8 cellular contexts compared by ENCODE assay signal in the genomic region with DNA sequence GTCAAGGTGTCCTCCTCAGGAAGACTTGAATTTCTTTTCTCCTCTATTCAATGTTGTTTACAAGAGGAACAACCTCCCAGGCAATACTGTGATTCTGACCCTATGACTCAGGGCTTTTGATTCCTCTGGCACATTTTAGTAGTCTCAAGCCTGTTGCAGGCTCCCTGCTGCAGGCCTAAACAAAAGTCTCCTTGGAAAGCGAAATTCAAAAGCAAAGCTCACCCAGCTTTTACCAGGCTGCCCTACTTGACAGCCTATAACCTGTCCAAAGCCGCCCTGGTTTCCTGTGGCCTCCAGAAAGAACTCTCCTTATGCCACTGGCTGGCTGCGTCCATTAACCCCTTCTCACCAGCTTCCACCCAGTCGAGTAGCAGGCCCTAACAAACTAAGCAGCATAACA. TPM values are rescaled to one million over a fixed set of nuclear protein-coding genes. Genes with fewer than 3 reads are reported as not detected.
DNase-seq lines count a peak whose midpoint lies in the region; ATAC-seq and TF ChIP-seq lines count a peak whose summit lies in the region.

No MANE protein-coding gene starts in this region.

- no peak overlapping the region for H3K23ac ChIP-seq in H9 (ENCODE audit: insufficient read length, low read depth, low read length)

- H3K23me2 ChIP-seq in H9 (ENCODE audit: insufficient read length, low read depth, low read length, poor library complexity, severe bottlenecking): no peaks in the 10 kb centered on the region

- WGBS in H9 (ENCODE audit: extremely low coverage, insufficient read length, low lambda C conversion rate): no CpG with 5 or more reads among the region's 4 CpGs
- WGBS in spleen, 5 donors: 30 to 43% (median 34%) methylated on average over 4 of the region's 4 CpGs

- H3K14ac ChIP-seq in H9 (ENCODE audit: insufficient read depth, low read length): no peak overlapping the region

- no peak overlapping the region for H3K9ac ChIP-seq in H9 (ENCODE audit: extremely low read depth, insufficient read length, low read length)

- H3K79me1 ChIP-seq in H9 (ENCODE audit: insufficient read depth, low read depth, low read length, poor library complexity, severe bottlenecking): peaks cover under 1% of the 10 kb centered on the region

- peaks cover 33% of the 10 kb centered on the region for H3K4me1 ChIP-seq in H9 (ENCODE audit: insufficient read depth, low read length)
- peaks cover 8 to 51% (median 28%) of the 10 kb centered on the region in 6 donors for H3K4me1 ChIP-seq in spleen

- H3K9me3 Mint-ChIP-seq in H9: no peaks in the 10 kb centered on the region

- no peak overlapping the region for H3K56ac ChIP-seq in H9 (ENCODE audit: insufficient read length, low read depth, low read length)

- peak; percentile 61 for DNase-seq in H9
- peak; percentile 71 for DNase-seq in astrocyte of the cerebellum (ENCODE audit: low read depth)
- peak; percentile 18 to 50 for DNase-seq in hippocampal formation (lab: John Stamatoyannopoulos, UW)
- DNase-seq in spleen: no peak
- DNase-seq in activated naive CD4-positive, alpha-beta T cell treated with Interleukin-2 at 50 U/mL for 16 hours: no peak
- no peak for DNase-seq in stimulated activated CD4-positive, alpha-beta T cell treated with anti-CD3 and anti-CD28 coated beads, Interleukin-15, amount 100 ng/mL, for 24 hours
- no peak for DNase-seq in WERI-Rb-1

- H3K18ac ChIP-seq in H9 (ENCODE audit: insufficient read length, low read depth, low read length): no peak overlapping the region

- H2BK120ac ChIP-seq in H9 (ENCODE audit: low read depth, low read length, poor library complexity, severe bottlenecking): no peak overlapping the region

- H4K5ac ChIP-seq in H9 (ENCODE audit: insufficient read length, low read depth, low read length): no peak overlapping the region

- H3K4me1 Mint-ChIP-seq in H9: peaks cover 83 to 84% of the 10 kb centered on the region in 2 experiments

- no peak overlapping the region for H2AFZ ChIP-seq in H9 (ENCODE audit: low read length)

- H3K27me3 ChIP-seq in H9 (ENCODE audit: insufficient read depth, low read length): no peaks in the 10 kb centered on the region
- H3K27me3 ChIP-seq in spleen (replicated peaks in 1 of 7): no peaks in the 10 kb centered on the region
- H3K27me3 ChIP-seq in WERI-Rb-1 (ENCODE audit: insufficient read depth, low read depth, severe bottlenecking): no peaks in the 10 kb centered on the region

- H4K91ac ChIP-seq in H9 (ENCODE audit: insufficient read length, low read depth, low read length): no peak overlapping the region

- H3K4me3 ChIP-seq in astrocyte of the cerebellum (ENCODE audit: low read depth, low read length): no peak overlapping the region
- no peak overlapping the region for H3K4me3 ChIP-seq in spleen
- H3K4me3 ChIP-seq in WERI-Rb-1 (ENCODE audit: low read depth, low read length): no peak overlapping the region

- H2BK12ac ChIP-seq in H9 (ENCODE audit: insufficient read length, low read depth, low read length): no peak overlapping the region

- H2BK20ac ChIP-seq in H9 (ENCODE audit: low read depth, low read length, poor library complexity, severe bottlenecking): no peak overlapping the region

- peaks cover 2% of the 10 kb centered on the region; the same call in 1 of the 2 replicates for H3K79me2 ChIP-seq in H9 (ENCODE audit: insufficient read depth, low read length)

- no peak overlapping the region for H4K8ac ChIP-seq in H9 (replicated peaks; ENCODE audit: insufficient read length, low read depth, low read length)

- H3K4me3 Mint-ChIP-seq in H9: peak overlapping the region in 1 of 2 experiments; percentile 64; a peak in 2 of 5 replicates

- peaks cover 21 to 30% (median 30%) of the 10 kb centered on the region in 3 experiments for H3K36me3 Mint-ChIP-seq in H9 (ENCODE audit: insufficient read depth in 1 of 3, low read depth in 3 of 3)

- intact Hi-C loops in spleen (cut with DNase I; ENCODE audit: low total_unique reads): no loop called here

- no peak overlapping the region for H2BK15ac ChIP-seq in H9 (ENCODE audit: low read depth, low read length)

- no peak overlapping the region for H2BK5ac ChIP-seq in H9 (ENCODE audit: insufficient read length, low read length)

- peak overlapping the region; percentile 84 for H2AK5ac ChIP-seq in H9 (ENCODE audit: insufficient read length, low read length)

- peak overlapping the region; percentile 87 to 98 (median 97) for H3K27ac Mint-ChIP-seq in H9

- no peak overlapping the region for H3T11ph ChIP-seq in H9 (ENCODE audit: low read length)

- no peaks in the 10 kb centered on the region for H3K27me3 Mint-ChIP-seq in H9 (ENCODE audit: low read depth)

- H3K9me3 ChIP-seq in H9 (ENCODE audit: control insufficient read depth, low read depth, low read length): no peaks in the 10 kb centered on the region
- H3K9me3 ChIP-seq in spleen: no peaks in the 10 kb centered on the region
- H3K9me3 ChIP-seq in WERI-Rb-1 (ENCODE audit: severe bottlenecking): no peaks in the 10 kb centered on the region

- in situ Hi-C loops in astrocyte of the cerebellum (cut with HindIII; ENCODE audit: low sequenced_read_pairs): no loop called here

- H3K27ac ChIP-seq in H9 (ENCODE audit: insufficient read length, low read depth, low read length): peak overlapping the region; percentile 98
- H3K27ac ChIP-seq in spleen: peak overlapping the region in 6 of 8 donors; percentile 47 to 74 (median 63)
- H3K27ac ChIP-seq in WERI-Rb-1: no peak overlapping the region

- no peak for TF ChIP-seq POLR2A in spleen (IDR thresholded peaks at IDR 0.05)

- H3K4me2 ChIP-seq in H9 (ENCODE audit: insufficient read depth, insufficient read length, low read length): no peak overlapping the region

- no peaks in the 10 kb centered on the region for H4K20me1 ChIP-seq in H9 (ENCODE audit: control insufficient read depth, insufficient read depth, insufficient read length)

- no peak for ATAC-seq in HG02973 (IDR thresholded peaks at IDR 0.05; ENCODE audit: unreplicated experiment)

- H3K4ac ChIP-seq in H9 (ENCODE audit: low read depth, low read length): no peak overlapping the region; the same call in 1 of the 2 replicates

- no peak for TF ChIP-seq CTCF in H9 (conservative IDR thresholded peaks at IDR 0.05)
- no peak for TF ChIP-seq CTCF in astrocyte of the cerebellum (IDR thresholded peaks at IDR 0.05; ENCODE audit: low read depth, low read length, missing control alignments)
- no peak for TF ChIP-seq CTCF in spleen (IDR thresholded peaks at IDR 0.05 in 8 of 11, conservative IDR thresholded peaks at IDR 0.05 in 3 of 11)
- no peak for TF ChIP-seq CTCF in WERI-Rb-1 (IDR thresholded peaks at IDR 0.05; ENCODE audit: low read depth, low read length)

- H3K36me3 ChIP-seq in spleen: no peaks in the 10 kb centered on the region
- H3K36me3 ChIP-seq in WERI-Rb-1: peaks cover 24% of the 10 kb centered on the region

RNA-seq across cellular contexts. Expression of a gene that starts 11.6 kb away (rescaled TPM):
- total RNA-seq in H9 (2021): 35.7 and 39.5 TPM in 2 replicates
- total RNA-seq in spleen: 10 to 100 TPM in 6 of 7 donors, 1 to 10 TPM in 1; 8.5 to 13.0 (median 10.8) TPM
- 1 to 10 TPM in 2 of 3 donors, under 1 TPM in 1; 0.78 to 1.9 (median 1.7) TPM for polyA plus RNA-seq in spleen

RNA-seq across cellular contexts. Expression of a gene that starts 11.9 kb away (rescaled TPM):
- total RNA-seq in H9 (2021) (67.1 and 69.8 TPM in 2 replicates), spleen (10 to 100 TPM; 38.6 to 64.3 (median 48.7) TPM)
- polyA plus RNA-seq in spleen: 10 to 100 TPM; 17.0 to 19.8 (median 17.8) TPM

Comparison
In these comparisons a context has a peak if more than half of its experiments do, and no peak if none do; other contexts are left out.
1. DNase-seq: peak in H9 (single experiment), astrocyte of the cerebellum (single experiment) and hippocampal formation (2 of 2); none in spleen (single experiment), activated naive CD4-positive, alpha-beta T cell treated with Interleukin-2 at 50 U/mL for 16 hours (single experiment), stimulated activated CD4-positive, alpha-beta T cell treated with anti-CD3 and anti-CD28 coated beads, Interleukin-15, amount 100 ng/mL, for 24 hours (single experiment) and WERI-Rb-1 (single experiment).